9 cellular contexts compared by ENCODE assay signal in genomic region chr5:59724482-59725392, GRCh38.
DNase-seq lines count a peak whose midpoint lies in the region; ATAC-seq and TF ChIP-seq lines count a peak whose summit lies in the region.
"Had no signal": no experiment of that assay in that cellular context is flagged by ENCODE, and none has a peak within 500 bp of the region (broad histone marks: within the 10 kb centered on the region; RNA-seq: fewer than 3 reads in every experiment).

No MANE protein-coding gene starts in this region.

- H3K9me3 Mint-ChIP-seq in nephron progenitor cell (no peaks in the 10 kb centered on the region), immature natural killer cell (no peaks in the 10 kb centered on the region)

- peak; percentile 94 for ATAC-seq in HG02759 (IDR thresholded peaks at IDR 0.05; ENCODE audit: unreplicated experiment)
- no peak for ATAC-seq in HG02852 (IDR thresholded peaks at IDR 0.05; ENCODE audit: unreplicated experiment)

- no peaks in the 10 kb centered on the region for H3K27me3 Mint-ChIP-seq in nephron progenitor cell (ENCODE audit: low read depth, poor library complexity)
- peaks cover 0 to 4% (median 4%) of the 10 kb centered on the region in 3 donors for H3K27me3 Mint-ChIP-seq in immature natural killer cell (ENCODE audit: low read depth in 3 of 3)

- no peak overlapping the region for H3K27ac ChIP-seq in AG04450 (ENCODE audit: low read depth, low read length)
- H3K27ac ChIP-seq: skin epidermis had no signal

- peaks cover 9% of the 10 kb centered on the region for H3K4me1 Mint-ChIP-seq in nephron progenitor cell
- H3K4me1 Mint-ChIP-seq in immature natural killer cell = no peaks in the 10 kb centered on the region

- H3K4me3 Mint-ChIP-seq in nephron progenitor cell (no peak overlapping the region), immature natural killer cell (no peak overlapping the region)

- DNase-seq in AG04450 (ENCODE audit: low read depth, low spot score) (peak; percentile 11), GM03348 (ENCODE audit: low spot score) (peak; percentile 55), NOMO-1 treated with DMSO at 0.1 percent for 48 hours (lab: John Stamatoyannopoulos, UW; ENCODE audit: unreplicated experiment) (peak; percentile 17), dedifferentiated amniotic fluid mesenchymal stem cell (ENCODE audit: extremely low spot score) (peak; percentile 23), nephron progenitor cell (peak; percentile 56), immature natural killer cell (no peak)

- POLR2A ChIA-PET in AG04450 (lab: Yijun Ruan, JAX) = no interaction called here

- no peak overlapping the region for H3K4me3 ChIP-seq in AG04450 (ENCODE audit: low read depth, low read length)
- H3K4me3 ChIP-seq: skin epidermis had no signal

- H3K9me3 ChIP-seq in AG04450 (ENCODE audit: control insufficient read depth, insufficient read depth, low read length) = no peaks in the 10 kb centered on the region

- H3K36me3 Mint-ChIP-seq in nephron progenitor cell (ENCODE audit: low read depth) = no peaks in the 10 kb centered on the region
- H3K36me3 Mint-ChIP-seq in immature natural killer cell = no peaks in the 10 kb centered on the region

- TF ChIP-seq CTCF in AG04450 (IDR thresholded peaks at IDR 0.05; ENCODE audit: low read depth, low read length) (peak; percentile 71), nephron progenitor cell (IDR thresholded peaks at IDR 0.05) (peak; percentile 84)

- CTCF ChIA-PET in AG04450 (lab: Charles Lee) = interaction anchor here (0.6 to 2.1 kb wide), 6 partner anchors 14 to 343 kb away, joined by 3 to 11 read pairs (median 6); no protein-coding TSS in a partner anchor

- peak overlapping the region; percentile 27 for H3K27ac Mint-ChIP-seq in nephron progenitor cell
- H3K27ac Mint-ChIP-seq in immature natural killer cell = no peak overlapping the region

- no peaks in the 10 kb centered on the region for H3K27me3 ChIP-seq in AG04450 (ENCODE audit: control insufficient read depth, insufficient read depth, low read length)

Comparison
In these comparisons a context has a peak if more than half of its experiments do, and no peak if none do; other contexts are left out.
1. DNase-seq: peak in AG04450 (single experiment), GM03348 (single experiment), NOMO-1 treated with DMSO at 0.1 percent for 48 hours (single experiment), dedifferentiated amniotic fluid mesenchymal stem cell (single experiment) and nephron progenitor cell (single experiment); none in immature natural killer cell (0 of 3).